Comparison of ENCODE assay signal across 35 cellular contexts in the genomic region with DNA sequence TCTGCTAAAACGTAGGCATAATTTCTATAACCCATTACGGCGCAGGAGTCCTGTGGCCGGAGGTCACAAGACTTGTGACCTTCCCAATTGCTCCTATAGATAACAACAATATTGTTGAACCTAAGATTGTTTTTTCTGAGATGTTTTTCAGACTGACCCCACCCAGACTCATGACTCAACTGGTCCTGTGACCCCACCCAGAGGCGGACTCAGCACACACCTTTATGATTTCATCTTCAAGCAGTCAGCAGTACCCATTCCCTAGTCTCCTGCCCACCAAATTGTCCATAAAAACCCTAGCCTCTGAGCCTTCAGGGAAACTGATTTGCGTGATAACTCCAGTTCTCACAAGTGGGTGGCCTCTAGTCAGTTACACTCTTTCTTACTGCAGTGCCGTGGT.
"Had no signal": no experiment of that assay in that cellular context is flagged by ENCODE, and none has a peak within 500 bp of the region (broad histone marks: within the 10 kb centered on the region; RNA-seq: fewer than 3 reads in every experiment).

No MANE protein-coding gene starts in this region.

- H3K27ac Mint-ChIP-seq: activated B cell treated with CpG ODN at 0.5 μM for 24 hours; activated CD8-positive, alpha-beta T cell treated with anti-CD3 and anti-CD28 coated beads for 36 hours; activated naive CD8-positive, alpha-beta T cell treated with anti-CD3 and anti-CD28 coated beads for 36 hours; activated naive CD8-positive, alpha-beta T cell treated with anti-CD3 and anti-CD28 coated beads, Interleukin-2, amount 50 U/mL, for 24 hours; activated T-helper 17 cell treated with anti-CD3 and anti-CD28 coated beads, Interleukin-2, amount 50 U/mL, for 72 hours; effector memory CD8-positive, alpha-beta T cell; T-helper 17 cell; T-helper 2 cell treated with Interferon-gamma antibody and Interleukin-4, amounts not matched to agents 5 μg/mL and 100 μg/mL, for 36 hours had no signal

- H3K4me1 ChIP-seq: adrenal gland had no signal

- DNase-seq: activated B cell treated with CpG ODN at 0.5 μM for 24 hours; activated CD4-positive, alpha-beta T cell treated with anti-CD3 and anti-CD28 coated beads for 48 hours; activated CD4-positive, alpha-beta T cell treated with anti-CD3 and anti-CD28 coated beads, Interleukin-2, amount 50 U/mL, for 1 hour; activated CD4-positive, alpha-beta T cell treated with anti-CD3 and anti-CD28 coated beads, Interleukin-2, amount 50 U/mL, for 48 hours; activated CD8-positive, alpha-beta memory T cell treated with anti-CD3 and anti-CD28 coated beads for 24 hours; activated CD8-positive, alpha-beta T cell treated with anti-CD3 and anti-CD28 coated beads for 36 hours; activated effector memory CD4-positive, alpha-beta T cell treated with Interleukin-2 at 50 U/mL for 16 hours; activated gamma-delta T cell treated with Interleukin-2 at 50 U/mL for 16 hours; activated naive CD4-positive, alpha-beta T cell treated with Interleukin-2 at 50 U/mL for 16 hours; activated naive CD8-positive, alpha-beta T cell treated with anti-CD3 and anti-CD28 coated beads for 36 hours; activated naive CD8-positive, alpha-beta T cell treated with anti-CD3 and anti-CD28 coated beads, Interleukin-2, amount 50 U/mL, for 24 hours; activated T-cell treated with anti-CD3 and anti-CD28 coated beads, Interleukin-2, amount 50 U/mL, for 4 hours; adrenal gland; amygdala; aorta; body of pancreas; dermis blood vessel endothelial cell; effector CD4-positive, alpha-beta T cell; effector memory CD8-positive, alpha-beta T cell; gastrocnemius medialis; glutamatergic neuron; heart left ventricle; T-helper 1 cell; T-helper 17 cell; T1000; WERI-Rb-1 had no signal

- H3K27me3 Mint-ChIP-seq: activated naive CD8-positive, alpha-beta T cell treated with anti-CD3 and anti-CD28 coated beads for 36 hours; activated naive CD8-positive, alpha-beta T cell treated with anti-CD3 and anti-CD28 coated beads, Interleukin-2, amount 50 U/mL, for 24 hours; activated T-helper 17 cell treated with anti-CD3 and anti-CD28 coated beads, Interleukin-2, amount 50 U/mL, for 72 hours; central memory CD8-positive, alpha-beta T cell; T-helper 17 cell had no signal

- H3K4me1 Mint-ChIP-seq: T-helper 17 cell had no signal

- H3K27ac ChIP-seq: adrenal gland, body of pancreas, cardiac muscle cell, coronary artery, epithelial cell of prostate, foreskin keratinocyte, gastrocnemius medialis, heart left ventricle, WERI-Rb-1 had no signal

- H3K4me3 Mint-ChIP-seq: activated B cell treated with CpG ODN at 0.5 μM for 24 hours; activated CD8-positive, alpha-beta T cell treated with anti-CD3 and anti-CD28 coated beads for 36 hours; activated naive CD4-positive, alpha-beta T cell treated with anti-CD3 and anti-CD28 coated beads, Interleukin-2, amount 50 U/mL, for 24 hours; activated naive CD8-positive, alpha-beta T cell treated with anti-CD3 and anti-CD28 coated beads for 36 hours; activated naive CD8-positive, alpha-beta T cell treated with anti-CD3 and anti-CD28 coated beads, Interleukin-2, amount 50 U/mL, for 24 hours; activated T-cell treated with anti-CD3 and anti-CD28 coated beads, Interleukin-2, amount 50 U/mL, for 4 hours; activated T-helper 17 cell treated with anti-CD3 and anti-CD28 coated beads, Interleukin-2, amount 50 U/mL, for 72 hours; central memory CD8-positive, alpha-beta T cell; effector memory CD8-positive, alpha-beta T cell; T-helper 17 cell; T-helper 2 cell treated with Interferon-gamma antibody and Interleukin-4, amounts not matched to agents 5 μg/mL and 100 μg/mL, for 36 hours had no signal

- H3K9me3 Mint-ChIP-seq: activated B cell treated with CpG ODN at 0.5 μM for 24 hours; activated CD8-positive, alpha-beta T cell treated with anti-CD3 and anti-CD28 coated beads for 36 hours; activated naive CD4-positive, alpha-beta T cell treated with anti-CD3 and anti-CD28 coated beads, Interleukin-2, amount 50 U/mL, for 24 hours; activated naive CD8-positive, alpha-beta T cell treated with anti-CD3 and anti-CD28 coated beads for 36 hours; activated naive CD8-positive, alpha-beta T cell treated with anti-CD3 and anti-CD28 coated beads, Interleukin-2, amount 50 U/mL, for 24 hours; activated T-cell treated with anti-CD3 and anti-CD28 coated beads, Interleukin-2, amount 50 U/mL, for 4 hours; activated T-helper 17 cell treated with anti-CD3 and anti-CD28 coated beads, Interleukin-2, amount 50 U/mL, for 72 hours; central memory CD8-positive, alpha-beta T cell; effector memory CD8-positive, alpha-beta T cell; T-helper 2 cell treated with Interferon-gamma antibody and Interleukin-4, amounts not matched to agents 5 μg/mL and 100 μg/mL, for 36 hours had no signal

- ATAC-seq: activated CD4-positive, CD25-positive, alpha-beta regulatory T cell treated with anti-CD3 and anti-CD28 coated beads, Interleukin-2, amount 50 U/mL, for 24 hours; activated CD8-positive, alpha-beta T cell treated with anti-CD3 and anti-CD28 coated beads for 36 hours; activated naive CD8-positive, alpha-beta T cell treated with anti-CD3 and anti-CD28 coated beads, Interleukin-2, amount 50 U/mL, for 24 hours; activated T-cell treated with anti-CD3 and anti-CD28 coated beads, Interleukin-2, amount 50 U/mL, for 4 hours; activated T-helper 17 cell treated with anti-CD3 and anti-CD28 coated beads, Interleukin-2, amount 50 U/mL, for 72 hours; body of pancreas; effector memory CD8-positive, alpha-beta T cell; foreskin keratinocyte; gastrocnemius medialis; heart left ventricle; T-helper 17 cell had no signal

- H3K9me3 ChIP-seq: adrenal gland, body of pancreas, gastrocnemius medialis, heart left ventricle had no signal

- H3K27me3 ChIP-seq: adrenal gland, body of pancreas, cardiac muscle cell, foreskin keratinocyte had no signal

- H3K36me3 ChIP-seq: adrenal gland, cardiac muscle cell, gastrocnemius medialis, heart left ventricle, WERI-Rb-1 had no signal

- H3K36me3 Mint-ChIP-seq: activated naive CD4-positive, alpha-beta T cell treated with anti-CD3 and anti-CD28 coated beads, Interleukin-2, amount 50 U/mL, for 24 hours; activated naive CD8-positive, alpha-beta T cell treated with anti-CD3 and anti-CD28 coated beads for 36 hours had no signal

- H3K4me3 ChIP-seq: adrenal gland, body of pancreas, cardiac muscle cell, coronary artery, gastrocnemius medialis, heart left ventricle had no signal
